36 cellular contexts compared by ENCODE assay signal in genomic region chr17:74792586-74792985, GRCh38. TPM values are rescaled to one million over a fixed set of nuclear protein-coding genes. Genes with fewer than 3 reads are reported as not detected.
"Had no signal": no experiment of that assay in that cellular context is flagged by ENCODE, and none has a peak within 500 bp of the region (broad histone marks: within the 10 kb centered on the region; RNA-seq: fewer than 3 reads in every experiment).

No MANE protein-coding gene starts in this region.

- DNase-seq: Karpas-422, Kasumi-1, MG63, MM.1S, MV-4-11, NCI-H1048, NCI-H1092, NCI-H1092 treated with DMSO at 0.1 percent for 48 hours, NCI-H1105, NCI-H1105 treated with DMSO at 0.1 percent for 48 hours, NCI-H1417, NCI-H1417 treated with DMSO at 0.1 percent for 48 hours, NCI-H1436, NCI-H1436 treated with DMSO at 0.1 percent for 48 hours, NCI-H146, NCI-H1694, NCI-H1694 treated with DMSO at 0.1 percent for 48 hours, NCI-H187, NCI-H187 treated with DMSO at 0.1 percent for 48 hours, NCI-H1930, NCI-H2029, NCI-H2029 treated with DMSO at 0.1 percent for 48 hours, NCI-H2081, NCI-H2081 treated with DMSO at 0.1 percent for 48 hours, NCI-H2107, NCI-H2171, NCI-H2171 treated with DMSO at 0.1 percent for 48 hours, NCI-H2227 treated with DMSO at 0.1 percent for 48 hours, NCI-H226, NCI-H345, NCI-H446, NCI-H446 treated with DMSO at 0.1 percent for 48 hours, NCI-H510A had no signal

- H3K9me3 ChIP-seq: MG63 had no signal

- H3K4me3 ChIP-seq: MG63 had no signal

- H3K9ac ChIP-seq: KMS-11 had no signal

- H3K27ac ChIP-seq: KMS-11 had no signal

- H3K27me3 ChIP-seq: MG63 had no signal

- H3K4me2 ChIP-seq: KMS-11 had no signal

RNA-seq across cellular contexts. Expression of gene RAB37, which starts 55.5 kb away (rescaled TPM):
- total RNA-seq: M059J, MCF 10A had no signal
